ENCODE assay signal across 21 cellular contexts in the genomic region with DNA sequence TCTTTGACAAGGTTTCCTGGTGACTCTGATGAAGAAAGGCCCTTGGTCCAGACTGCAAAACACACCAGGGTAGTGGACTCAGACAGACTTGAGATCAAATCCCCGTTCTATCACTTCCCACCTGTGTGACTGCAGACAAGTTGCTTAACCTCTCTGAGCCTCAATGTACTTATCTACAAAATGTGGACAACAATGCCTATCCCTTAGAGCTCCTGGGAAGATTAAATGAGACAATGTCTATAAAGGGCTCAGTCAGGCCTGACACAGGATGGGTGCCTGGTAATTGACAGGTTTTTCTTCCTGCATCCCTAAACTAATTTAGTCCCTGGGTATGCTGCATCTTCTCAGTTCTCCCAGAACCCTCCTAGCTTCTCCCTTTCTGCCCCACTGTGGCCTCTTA. TPM values are rescaled to one million over a fixed set of nuclear protein-coding genes. Genes with fewer than 3 reads are reported as not detected.
DNase-seq lines count a peak whose midpoint lies in the region; ATAC-seq and TF ChIP-seq lines count a peak whose summit lies in the region.
"Had no signal": no experiment of that assay in that cellular context is flagged by ENCODE, and none has a peak within 500 bp of the region (broad histone marks: within the 10 kb centered on the region; RNA-seq: fewer than 3 reads in every experiment).

No MANE protein-coding gene starts in this region.

- TSS peak; percentile 94 for BruUV-seq in Caco-2 (replicated peaks; lab: Mats Ljungman, UMichigan)

- TF ChIP-seq CTCF in Caco-2 (IDR thresholded peaks at IDR 0.05; ENCODE audit: insufficient read depth in 1 of 2, low read depth in 1 of 2, low read length in 1 of 2, severe bottlenecking in 1 of 2, unreplicated experiment in 1 of 2) = no peak
- no peak for TF ChIP-seq CTCF in MM.1S (IDR thresholded peaks at IDR 0.05; ENCODE audit: low read length)

- H3K79me1 ChIP-seq in trophoblast cell (ENCODE audit: low read length) = peaks cover 27% of the 10 kb centered on the region

- intact Hi-C loops in Caco-2 (cut with micrococcal nuclease; ENCODE audit: unreplicated experiment) (loop anchor here (1.0 to 10.0 kb wide), 3 partner anchors 25 to 189 kb away; no protein-coding TSS in a partner anchor), left colon (cut with DNase I, micrococcal nuclease) (no loop called here)

- H2BK12ac ChIP-seq in trophoblast cell (ENCODE audit: low read length) = peak overlapping the region; percentile 45

- DNase-seq in Caco-2 (no peak), NCI-H748 (lab: John Stamatoyannopoulos, UW; ENCODE audit: unreplicated experiment) (peak; percentile 45), left colon (no peak), trophoblast cell (no peak), MM.1S (no peak), GDM1 (lab: John Stamatoyannopoulos, UW) (no peak)
- DNase-seq: activated CD4-positive, alpha-beta T cell treated with anti-CD3 and anti-CD28 coated beads, Interleukin-2, amount 50 U/mL, for 1 hour; activated CD8-positive, alpha-beta memory T cell treated with anti-CD3 and anti-CD28 coated beads, Interleukin-2, amount 50 U/mL, for 4 hours; activated effector memory CD4-positive, alpha-beta T cell treated with anti-CD3 and anti-CD28 coated beads, Interleukin-2, amount 50 U/mL, for 16 hours; CD4-positive, alpha-beta memory T cell; heart right ventricle; Karpas-422; left ventricle myocardium superior; NCI-H2171; stimulated activated CD8-positive, alpha-beta memory T cell treated with anti-CD3 and anti-CD28 coated beads, Interleukin-4, amount 100 ng/mL, for 48 hours; T-helper 2 cell; WERI-Rb-1 had no signal

- H4K91ac ChIP-seq in trophoblast cell (ENCODE audit: low read depth, low read length) = peak overlapping the region; percentile 4

- H3K9me3 Mint-ChIP-seq in Caco-2 (ENCODE audit: unreplicated experiment) = peaks cover 9% of the 10 kb centered on the region

- peaks cover 49% of the 10 kb centered on the region for H3K4me1 ChIP-seq in Caco-2
- peaks cover 22 to 27% of the 10 kb centered on the region in 2 experiments for H3K4me1 ChIP-seq in trophoblast cell (ENCODE audit: control insufficient read depth in 1 of 2, insufficient read depth in 2 of 2, low read length in 2 of 2)
- peaks cover 9% of the 10 kb centered on the region for H3K4me1 ChIP-seq in MM.1S (ENCODE audit: low read length)
- H3K4me1 ChIP-seq: HAP-1 had no signal

- H2AK5ac ChIP-seq in trophoblast cell (ENCODE audit: low read length) = no peak overlapping the region

- H3K27ac Mint-ChIP-seq in Caco-2 (ENCODE audit: unreplicated experiment) = peak overlapping the region; percentile 98
- H3K27ac Mint-ChIP-seq: CD4-positive, alpha-beta memory T cell had no signal

- H3K4me3 Mint-ChIP-seq in Caco-2 (ENCODE audit: unreplicated experiment) = peak overlapping the region; percentile 62
- H3K4me3 Mint-ChIP-seq: CD4-positive, alpha-beta memory T cell had no signal

- H3K36me3 ChIP-seq in Caco-2 (ENCODE audit: control insufficient read depth, insufficient read depth, low read length) (no peaks in the 10 kb centered on the region), trophoblast cell (ENCODE audit: control insufficient read depth in 1 of 2, insufficient read depth in 2 of 2, low read length in 2 of 2) (no peaks in the 10 kb centered on the region), MM.1S (replicated peaks; ENCODE audit: insufficient read depth, low read length) (no peaks in the 10 kb centered on the region)
- H3K36me3 ChIP-seq: HAP-1, heart right ventricle, right atrium auricular region, SJSA1, WERI-Rb-1 had no signal

- H3K18ac ChIP-seq in trophoblast cell (ENCODE audit: low read length) = no peak overlapping the region

- peak overlapping the region; percentile 7 for H2BK5ac ChIP-seq in trophoblast cell (ENCODE audit: low read depth, low read length, poor library complexity)

- peaks cover 38% of the 10 kb centered on the region for H3K4me1 Mint-ChIP-seq in Caco-2 (ENCODE audit: low read depth, unreplicated experiment)

- peak overlapping the region; percentile 22 for H3K14ac ChIP-seq in trophoblast cell (ENCODE audit: low read length)

- H3K27me3 Mint-ChIP-seq in Caco-2 (ENCODE audit: insufficient read depth, unreplicated experiment) = no peaks in the 10 kb centered on the region

- H4K12ac ChIP-seq in trophoblast cell (ENCODE audit: low read depth, low read length) = no peak overlapping the region

- peak; percentile 4 for ATAC-seq in left colon
- ATAC-seq in HG03280 (IDR thresholded peaks at IDR 0.05; ENCODE audit: unreplicated experiment) = no peak

- no peak overlapping the region for H2AFZ ChIP-seq in trophoblast cell (ENCODE audit: insufficient read depth, low read length, poor library complexity)
- H2AFZ ChIP-seq in MM.1S (ENCODE audit: low read length) = no peak overlapping the region

- H3K9me3 ChIP-seq in Caco-2 (no peaks in the 10 kb centered on the region), trophoblast cell (ENCODE audit: insufficient read depth, low read depth, low read length) (no peaks in the 10 kb centered on the region), MM.1S (replicated peaks; ENCODE audit: insufficient read depth, low read length) (no peaks in the 10 kb centered on the region)
- H3K9me3 ChIP-seq: HAP-1, heart right ventricle, right atrium auricular region, SJSA1 had no signal

- H3F3A ChIP-seq in MM.1S (ENCODE audit: insufficient read depth, low read length) = peaks cover 3% of the 10 kb centered on the region; the same call in 1 of the 2 replicates

- no peak overlapping the region for H3K4ac ChIP-seq in trophoblast cell (ENCODE audit: low read depth, low read length)

- H3K4me3 ChIP-seq in Caco-2 (ENCODE audit: low read depth, low read length) (no peak overlapping the region), trophoblast cell (ENCODE audit: low read depth, low read length) (no peak overlapping the region), MM.1S (ENCODE audit: low read length) (no peak overlapping the region)
- H3K4me3 ChIP-seq: HAP-1, heart right ventricle, right atrium auricular region, SJSA1 had no signal

- peak overlapping the region; percentile 28 for H2BK120ac ChIP-seq in trophoblast cell (ENCODE audit: insufficient read depth, low read length, poor library complexity)

- CTCF ChIA-PET in Caco-2 (lab: Charles Lee) = interaction anchor here (1.0 to 2.6 kb wide), 5 partner anchors 15 to 308 kb away, joined by 3 to 10 read pairs (median 3); no protein-coding TSS in a partner anchor

- H3K27me3 ChIP-seq in Caco-2 (replicated peaks; ENCODE audit: control insufficient read depth, insufficient read depth, low read length) = no peaks in the 10 kb centered on the region
- H3K27me3 ChIP-seq in trophoblast cell (ENCODE audit: insufficient read depth, low read length) = no peaks in the 10 kb centered on the region
- peaks cover 46% of the 10 kb centered on the region for H3K27me3 ChIP-seq in MM.1S (replicated peaks; ENCODE audit: insufficient read depth, low read length)
- H3K27me3 ChIP-seq: right atrium auricular region, SJSA1 had no signal

- H3K79me2 ChIP-seq in trophoblast cell (ENCODE audit: control insufficient read depth, insufficient read depth, low read length, poor library complexity) (peaks cover under 1% of the 10 kb centered on the region), MM.1S (ENCODE audit: low read length) (no peaks in the 10 kb centered on the region)

- H3K23ac ChIP-seq in trophoblast cell (ENCODE audit: low read length) = no peak overlapping the region

- peaks cover 11% of the 10 kb centered on the region for H3K36me3 Mint-ChIP-seq in Caco-2 (ENCODE audit: insufficient read depth, unreplicated experiment)
- H3K36me3 Mint-ChIP-seq: CD4-positive, alpha-beta memory T cell had no signal

- H4K20me1 ChIP-seq in MM.1S (ENCODE audit: insufficient read depth, low read length) = no peaks in the 10 kb centered on the region

- H3K9me2 ChIP-seq in MM.1S (replicated peaks; ENCODE audit: insufficient read depth, low read length) = no peaks in the 10 kb centered on the region

- WGBS in trophoblast cell (ENCODE audit: extremely low coverage, insufficient coverage, insufficient read length) = no CpG with 5 or more reads among the region's 1 CpG

- H3K27ac ChIP-seq in trophoblast cell (ENCODE audit: low read depth, low read length) (peak overlapping the region; percentile 52), MM.1S (ENCODE audit: low read length) (no peak overlapping the region)
- H3K27ac ChIP-seq: heart right ventricle, right atrium auricular region, SJSA1, WERI-Rb-1 had no signal

- no peak overlapping the region for H3K9ac ChIP-seq in trophoblast cell (ENCODE audit: low read length)
- no peak overlapping the region for H3K9ac ChIP-seq in MM.1S (ENCODE audit: low read length)

- H4K8ac ChIP-seq in trophoblast cell (ENCODE audit: low read depth, low read length) = no peak overlapping the region

- no peak overlapping the region for H3K4me2 ChIP-seq in trophoblast cell (ENCODE audit: low read length)
- H3K4me2 ChIP-seq in MM.1S (ENCODE audit: low read depth, low read length) = no peak overlapping the region

- POLR2A ChIA-PET in Caco-2 (lab: Charles Lee) = no interaction called here

RNA-seq across cellular contexts. Expression of a gene that starts 37.9 kb away (rescaled TPM):
- 20.4 and 20.8 TPM in 2 replicates for total RNA-seq in Caco-2 (2022)
- total RNA-seq in left colon = 10 to 100 TPM; 12.7 to 14.0 TPM
- polyA plus RNA-seq in trophoblast cell (2013) = 11.0 and 11.3 TPM in 2 replicates
